10 cellular contexts compared by ENCODE assay signal in genomic region chr12:1611775-1612174, GRCh38. TPM values are rescaled to one million over a fixed set of nuclear protein-coding genes. Genes with fewer than 3 reads are reported as not detected.
DNase-seq lines count a peak whose midpoint lies in the region; ATAC-seq and TF ChIP-seq lines count a peak whose summit lies in the region.
"Had no signal": no experiment of that assay in that cellular context is flagged by ENCODE, and none has a peak within 500 bp of the region (broad histone marks: within the 10 kb centered on the region; RNA-seq: fewer than 3 reads in every experiment).

No MANE protein-coding gene starts in this region.

- peak; percentile 86 for ATAC-seq in sciatic nerve
- no peak for ATAC-seq in GM21737 (IDR thresholded peaks at IDR 0.05; ENCODE audit: unreplicated experiment)

- no peak for TF ChIP-seq CTCF in HFF-Myc (IDR thresholded peaks at IDR 0.05; ENCODE audit: low read depth, low read length, missing control alignments)
- no peak for TF ChIP-seq CTCF in fibroblast of the aortic adventitia (IDR thresholded peaks at IDR 0.05; ENCODE audit: insufficient read depth, low read length)

- H3K9ac ChIP-seq in SK-N-MC (ENCODE audit: insufficient read length), result peak overlapping the region; percentile 8

- H3K4me3 ChIP-seq in HFF-Myc (replicated peaks; ENCODE audit: low read depth, low read length), result peak overlapping the region; percentile 19
- H3K4me3 ChIP-seq in SK-N-MC, result no peak overlapping the region
- peak overlapping the region; percentile 47 for H3K4me3 ChIP-seq in fibroblast of the aortic adventitia (ENCODE audit: low read depth, low read length)

- intact Hi-C loops in sciatic nerve (cut with DNase I), result no loop called here

- H3K36me3 ChIP-seq in SK-N-MC (ENCODE audit: insufficient read depth, low read length), result no peaks in the 10 kb centered on the region

- DNase-seq in HFF-Myc (ENCODE audit: extremely low read depth, low read depth) (peak; percentile 73), SK-N-MC (ENCODE audit: low read depth, low spot score) (no peak), fibroblast of the aortic adventitia (ENCODE audit: low read depth) (peak; percentile 95), sciatic nerve (ENCODE audit: low spot score) (no peak), KG1 (lab: John Stamatoyannopoulos, UW) (no peak)
- no peak for DNase-seq in stimulated activated CD4-positive, alpha-beta T cell treated with anti-CD3 and anti-CD28 coated beads, Interleukin-1b, Interleukin-23, amount 100 ng/mL, for 48 hours
- DNase-seq: dorsolateral prefrontal cortex, kidney, MM.1S had no signal

- H3K27ac ChIP-seq in SK-N-MC, result no peak overlapping the region

- no peaks in the 10 kb centered on the region for H3K9me3 ChIP-seq in SK-N-MC (ENCODE audit: low read depth, low read length)

RNA-seq across cellular contexts. Expression of gene WNT5B, which starts 17.3 kb away (rescaled TPM):
- total RNA-seq in fibroblast of the aortic adventitia (ENCODE audit: low replicate concordance) (3.1 and 16.6 TPM in 2 replicates), sciatic nerve (10.6 TPM)

RNA-seq across cellular contexts. Expression of gene FBXL14, which starts 17.4 kb away (rescaled TPM):
- total RNA-seq in fibroblast of the aortic adventitia (ENCODE audit: low replicate concordance) (1.1 and 11.2 TPM in 2 replicates), sciatic nerve (14.0 TPM)

Comparison
In these comparisons a context has a peak if more than half of its experiments do, and no peak if none do; other contexts are left out.
1. DNase-seq: peak in HFF-Myc (single experiment) and fibroblast of the aortic adventitia (single experiment); none in SK-N-MC (single experiment), sciatic nerve (single experiment), stimulated activated CD4-positive, alpha-beta T cell treated with anti-CD3 and anti-CD28 coated beads, Interleukin-1b, Interleukin-23, amount 100 ng/mL, for 48 hours (single experiment) and KG1 (single experiment).